In the genomic region with DNA sequence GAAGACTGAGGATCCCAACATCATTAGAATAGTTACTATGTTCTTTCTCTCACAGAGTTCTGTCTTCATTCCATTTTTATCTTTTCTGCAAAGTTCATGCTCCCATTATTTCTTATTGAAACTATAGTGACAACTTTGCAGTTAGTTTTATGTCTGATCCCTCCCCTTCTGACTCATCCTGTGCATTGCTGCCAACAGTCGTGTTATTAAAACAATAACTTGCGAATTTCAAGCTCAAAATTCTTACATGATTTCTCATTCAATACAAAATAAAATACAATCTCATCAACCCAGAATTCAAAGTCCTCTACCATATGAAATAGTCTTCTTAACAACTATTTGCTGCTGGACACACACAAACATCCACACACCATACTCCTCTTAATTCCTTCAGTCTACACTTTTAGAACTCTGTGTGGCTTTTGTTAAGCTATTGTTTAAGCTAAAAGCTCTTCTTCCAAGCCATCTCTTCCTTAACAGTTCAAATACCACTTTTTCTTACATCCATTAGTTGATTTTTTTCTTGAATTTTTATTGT, we compare ENCODE assay signal across 17 cellular contexts.
DNase-seq lines count a peak whose midpoint lies in the region; ATAC-seq, FAIRE-seq and TF ChIP-seq lines count a peak whose summit lies in the region.
"Had no signal": no experiment of that assay in that cellular context is flagged by ENCODE, and none has a peak within 500 bp of the region (broad histone marks: within the 10 kb centered on the region; RNA-seq: fewer than 3 reads in every experiment).

No MANE protein-coding gene starts in this region.

- no peaks in the 10 kb centered on the region for H3K36me3 Mint-ChIP-seq in effector memory CD8-positive, alpha-beta T cell (ENCODE audit: insufficient read depth)

- TF ChIP-seq CTCF in A549 (IDR thresholded peaks at IDR 0.05): no peak
- no peak for TF ChIP-seq CTCF in coronary artery (IDR thresholded peaks at IDR 0.05)

- TF ChIP-seq RAD21 in A549 (conservative IDR thresholded peaks at IDR 0.05 in 1 of 2, IDR thresholded peaks at IDR 0.05 in 1 of 2): no peak

- H3K27ac ChIP-seq in A549 (peak overlapping the region in 1 of 2 experiments; percentile 50; a peak in 1 of 6 replicates), coronary artery (no peak overlapping the region)
- H3K27ac ChIP-seq: thyroid gland had no signal

- H3K27ac Mint-ChIP-seq in effector memory CD8-positive, alpha-beta T cell: no peak overlapping the region

- H3K4me2 ChIP-seq in A549: peak overlapping the region; percentile 54

- H3K27me3 Mint-ChIP-seq in effector memory CD8-positive, alpha-beta T cell: no peaks in the 10 kb centered on the region

- DNase-seq in A549 (ENCODE audit: low read depth in 1 of 2, low spot score in 1 of 2) (no peak), HS-5 (ENCODE audit: low read depth) (peak; percentile 72), brain pericyte (ENCODE audit: low read depth, low spot score) (peak; percentile 41), iris pigment epithelial cell (ENCODE audit: low read depth) (peak; percentile 88), coronary artery (ENCODE audit: low spot score) (no peak)
- no peak for DNase-seq in effector memory CD8-positive, alpha-beta T cell
- DNase-seq: activated naive CD4-positive, alpha-beta T cell treated with anti-CD3 and anti-CD28 coated beads, Interleukin-2, amount 50 U/mL, for 16 hours; DMS153; effector memory CD4-positive, alpha-beta T cell; Kasumi-1; NCI-H2107; OCI-M1; thyroid gland had no signal

- ATAC-seq in A549 (peak in 1 of 2 experiments; percentile 53; a peak in 2 of 6 replicates), HG03457 (IDR thresholded peaks at IDR 0.05; ENCODE audit: unreplicated experiment) (no peak)
- ATAC-seq in activated CD4-positive, CD25-positive, alpha-beta regulatory T cell treated with anti-CD3 and anti-CD28 coated beads, Interleukin-2, amount 50 U/mL, for 24 hours: no peak
- no peak for ATAC-seq in effector memory CD8-positive, alpha-beta T cell (replicated peaks)
- ATAC-seq: right cardiac atrium had no signal

- FAIRE-seq in A549 (lab: Jason Lieb, UNC): no peak
- FAIRE-seq: A204.1 had no signal

- POLR2A ChIA-PET in A549 (lab: Yijun Ruan, JAX): no interaction called here

- TF ChIP-seq EP300 in A549 (IDR thresholded peaks at IDR 0.05): no peak

- peaks cover 15% of the 10 kb centered on the region for H3K4me1 ChIP-seq in A549
- H3K4me1 ChIP-seq: thyroid gland had no signal

- H3K4me3 Mint-ChIP-seq in effector memory CD8-positive, alpha-beta T cell: no peak overlapping the region

- H3K4me3 ChIP-seq in A549: no peak overlapping the region
- H3K4me3 ChIP-seq in coronary artery: no peak overlapping the region
- H3K4me3 ChIP-seq: thyroid gland had no signal

- TF ChIP-seq POLR2A in A549 (IDR thresholded peaks at IDR 0.05; ENCODE audit: low read length): no peak

- 0% methylated on average over 2 of the region's 2 CpGs for WGBS in A549 (ENCODE audit: missing lambda C conversion rate)

- no peaks in the 10 kb centered on the region for H3K9me3 ChIP-seq in A549
- H3K9me3 ChIP-seq: thyroid gland had no signal

- H3K4me1 Mint-ChIP-seq in effector memory CD8-positive, alpha-beta T cell (ENCODE audit: low read depth in 2 of 2): no peaks in the 10 kb centered on the region

- CTCF ChIA-PET in A549 (lab: Yijun Ruan, JAX): no interaction called here

- H3K9me3 Mint-ChIP-seq in effector memory CD8-positive, alpha-beta T cell: no peaks in the 10 kb centered on the region

TF ChIP-seq in A549, 52 proteins besides CTCF, POLR2A, EP300 and RAD21:
- TF ChIP-seq FOSL2 (IDR thresholded peaks at IDR 0.05) (no peak), FOSL2 (CRISPR knock-in tag; IDR thresholded peaks at IDR 0.05) (peak; percentile 22)
- TF ChIP-seq, protein P1, sequence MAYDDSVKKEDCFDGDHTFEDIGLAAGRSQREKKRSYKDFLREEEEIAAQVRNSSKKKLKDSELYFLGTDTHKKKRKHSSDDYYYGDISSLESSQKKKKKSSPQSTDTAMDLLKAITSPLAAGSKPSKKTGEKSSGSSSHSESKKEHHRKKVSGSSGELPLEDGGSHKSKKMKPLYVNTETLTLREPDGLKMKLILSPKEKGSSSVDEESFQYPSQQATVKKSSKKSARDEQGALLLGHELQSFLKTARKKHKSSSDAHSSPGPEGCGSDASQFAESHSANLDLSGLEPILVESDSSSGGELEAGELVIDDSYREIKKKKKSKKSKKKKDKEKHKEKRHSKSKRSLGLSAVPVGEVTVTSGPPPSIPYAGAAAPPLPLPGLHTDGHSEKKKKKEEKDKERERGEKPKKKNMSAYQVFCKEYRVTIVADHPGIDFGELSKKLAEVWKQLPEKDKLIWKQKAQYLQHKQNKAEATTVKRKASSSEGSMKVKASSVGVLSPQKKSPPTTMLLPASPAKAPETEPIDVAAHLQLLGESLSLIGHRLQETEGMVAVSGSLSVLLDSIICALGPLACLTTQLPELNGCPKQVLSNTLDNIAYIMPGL (CRISPR knock-in tag; IDR thresholded peaks at IDR 0.05; ENCODE audit: borderline replicate concordance): no peak

Comparison
In these comparisons a context has a peak if more than half of its experiments do, and no peak if none do; other contexts are left out.
1. DNase-seq: peak in HS-5 (single experiment), brain pericyte (single experiment) and iris pigment epithelial cell (single experiment); none in A549 (0 of 2), effector memory CD8-positive, alpha-beta T cell (0 of 3) and coronary artery (single experiment).